ENCODE assay signal across 1 cellular context in genomic region chr19:40444181-40445005, GRCh38.
TF ChIP-seq lines count a peak whose summit lies in the region.

A gene with protein sequence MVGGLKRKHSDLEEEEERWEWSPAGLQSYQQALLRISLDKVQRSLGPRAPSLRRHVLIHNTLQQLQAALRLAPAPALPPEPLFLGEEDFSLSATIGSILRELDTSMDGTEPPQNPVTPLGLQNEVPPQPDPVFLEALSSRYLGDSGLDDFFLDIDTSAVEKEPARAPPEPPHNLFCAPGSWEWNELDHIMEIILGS (minus strand): TSS chr19:40444335. CDS start chr19:40442080, 2,255 bp downstream.

TF ChIP-seq in HEK293, 187 proteins besides CTCF, POLR2A, EP300 and RAD21 (continued from another document and continues in another):
- TF ChIP-seq ZNF23 (tag by site-specific recombination; IDR thresholded peaks at IDR 0.05; ENCODE audit: borderline replicate concordance) (no peak), ZNF704 (tag by site-specific recombination; IDR thresholded peaks at IDR 0.05) (no peak), PRDM10 (tag by site-specific recombination; IDR thresholded peaks at IDR 0.05) (peak; percentile 97), ZNF518A (tag by site-specific recombination; conservative IDR thresholded peaks at IDR 0.05; ENCODE audit: low read depth) (no peak; the same call in 1 of the 2 replicates), ZNF274 (IDR thresholded peaks at IDR 0.05; ENCODE audit: low read length) (no peak), ZNF274 (tag by site-specific recombination; IDR thresholded peaks at IDR 0.05; ENCODE audit: borderline replicate concordance) (no peak), SCRT2 (tag by site-specific recombination; IDR thresholded peaks at IDR 0.05) (peak; percentile 99), ZNF473 (tag by site-specific recombination; IDR thresholded peaks at IDR 0.05) (no peak), ZNF596 (tag by site-specific recombination; IDR thresholded peaks at IDR 0.05) (0 out of 2 replicates have a peak, but pooled peaks have one; percentile 32), ZNF701 (tag by site-specific recombination; IDR thresholded peaks at IDR 0.05) (no peak), MYNN (tag by site-specific recombination; IDR thresholded peaks at IDR 0.05; ENCODE audit: borderline replicate concordance) (no peak), KLF17 (tag by site-specific recombination; IDR thresholded peaks at IDR 0.05) (peak; percentile 96), ZNF677 (tag by site-specific recombination; IDR thresholded peaks at IDR 0.05) (no peak), OVOL3 (tag by site-specific recombination; IDR thresholded peaks at IDR 0.05) (no peak; the same call in 1 of the 2 replicates), ZNF571 (tag by site-specific recombination; IDR thresholded peaks at IDR 0.05) (no peak), ZFP37 (tag by site-specific recombination; IDR thresholded peaks at IDR 0.05) (no peak), ZNF48 (tag by site-specific recombination; IDR thresholded peaks at IDR 0.05) (no peak), ZNF266 (tag by site-specific recombination; IDR thresholded peaks at IDR 0.05; ENCODE audit: low read depth) (no peak), ZNF639 (tag by site-specific recombination; IDR thresholded peaks at IDR 0.05) (peak; percentile 77; the same call in 1 of the 2 replicates), ZNF324 (tag by site-specific recombination; IDR thresholded peaks at IDR 0.05) (peak; percentile 96)
- TF ChIP-seq, protein P1, sequence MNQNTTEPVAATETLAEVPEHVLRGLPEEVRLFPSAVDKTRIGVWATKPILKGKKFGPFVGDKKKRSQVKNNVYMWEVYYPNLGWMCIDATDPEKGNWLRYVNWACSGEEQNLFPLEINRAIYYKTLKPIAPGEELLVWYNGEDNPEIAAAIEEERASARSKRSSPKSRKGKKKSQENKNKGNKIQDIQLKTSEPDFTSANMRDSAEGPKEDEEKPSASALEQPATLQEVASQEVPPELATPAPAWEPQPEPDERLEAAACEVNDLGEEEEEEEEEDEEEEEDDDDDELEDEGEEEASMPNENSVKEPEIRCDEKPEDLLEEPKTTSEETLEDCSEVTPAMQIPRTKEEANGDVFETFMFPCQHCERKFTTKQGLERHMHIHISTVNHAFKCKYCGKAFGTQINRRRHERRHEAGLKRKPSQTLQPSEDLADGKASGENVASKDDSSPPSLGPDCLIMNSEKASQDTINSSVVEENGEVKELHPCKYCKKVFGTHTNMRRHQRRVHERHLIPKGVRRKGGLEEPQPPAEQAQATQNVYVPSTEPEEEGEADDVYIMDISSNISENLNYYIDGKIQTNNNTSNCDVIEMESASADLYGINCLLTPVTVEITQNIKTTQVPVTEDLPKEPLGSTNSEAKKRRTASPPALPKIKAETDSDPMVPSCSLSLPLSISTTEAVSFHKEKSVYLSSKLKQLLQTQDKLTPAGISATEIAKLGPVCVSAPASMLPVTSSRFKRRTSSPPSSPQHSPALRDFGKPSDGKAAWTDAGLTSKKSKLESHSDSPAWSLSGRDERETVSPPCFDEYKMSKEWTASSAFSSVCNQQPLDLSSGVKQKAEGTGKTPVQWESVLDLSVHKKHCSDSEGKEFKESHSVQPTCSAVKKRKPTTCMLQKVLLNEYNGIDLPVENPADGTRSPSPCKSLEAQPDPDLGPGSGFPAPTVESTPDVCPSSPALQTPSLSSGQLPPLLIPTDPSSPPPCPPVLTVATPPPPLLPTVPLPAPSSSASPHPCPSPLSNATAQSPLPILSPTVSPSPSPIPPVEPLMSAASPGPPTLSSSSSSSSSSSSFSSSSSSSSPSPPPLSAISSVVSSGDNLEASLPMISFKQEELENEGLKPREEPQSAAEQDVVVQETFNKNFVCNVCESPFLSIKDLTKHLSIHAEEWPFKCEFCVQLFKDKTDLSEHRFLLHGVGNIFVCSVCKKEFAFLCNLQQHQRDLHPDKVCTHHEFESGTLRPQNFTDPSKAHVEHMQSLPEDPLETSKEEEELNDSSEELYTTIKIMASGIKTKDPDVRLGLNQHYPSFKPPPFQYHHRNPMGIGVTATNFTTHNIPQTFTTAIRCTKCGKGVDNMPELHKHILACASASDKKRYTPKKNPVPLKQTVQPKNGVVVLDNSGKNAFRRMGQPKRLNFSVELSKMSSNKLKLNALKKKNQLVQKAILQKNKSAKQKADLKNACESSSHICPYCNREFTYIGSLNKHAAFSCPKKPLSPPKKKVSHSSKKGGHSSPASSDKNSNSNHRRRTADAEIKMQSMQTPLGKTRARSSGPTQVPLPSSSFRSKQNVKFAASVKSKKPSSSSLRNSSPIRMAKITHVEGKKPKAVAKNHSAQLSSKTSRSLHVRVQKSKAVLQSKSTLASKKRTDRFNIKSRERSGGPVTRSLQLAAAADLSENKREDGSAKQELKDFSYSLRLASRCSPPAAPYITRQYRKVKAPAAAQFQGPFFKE (tag by site-specific recombination; IDR thresholded peaks at IDR 0.05; ENCODE audit: borderline replicate concordance): no peak
- TF ChIP-seq, protein P2, sequence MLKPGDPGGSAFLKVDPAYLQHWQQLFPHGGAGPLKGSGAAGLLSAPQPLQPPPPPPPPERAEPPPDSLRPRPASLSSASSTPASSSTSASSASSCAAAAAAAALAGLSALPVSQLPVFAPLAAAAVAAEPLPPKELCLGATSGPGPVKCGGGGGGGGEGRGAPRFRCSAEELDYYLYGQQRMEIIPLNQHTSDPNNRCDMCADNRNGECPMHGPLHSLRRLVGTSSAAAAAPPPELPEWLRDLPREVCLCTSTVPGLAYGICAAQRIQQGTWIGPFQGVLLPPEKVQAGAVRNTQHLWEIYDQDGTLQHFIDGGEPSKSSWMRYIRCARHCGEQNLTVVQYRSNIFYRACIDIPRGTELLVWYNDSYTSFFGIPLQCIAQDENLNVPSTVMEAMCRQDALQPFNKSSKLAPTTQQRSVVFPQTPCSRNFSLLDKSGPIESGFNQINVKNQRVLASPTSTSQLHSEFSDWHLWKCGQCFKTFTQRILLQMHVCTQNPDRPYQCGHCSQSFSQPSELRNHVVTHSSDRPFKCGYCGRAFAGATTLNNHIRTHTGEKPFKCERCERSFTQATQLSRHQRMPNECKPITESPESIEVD (tag by site-specific recombination; IDR thresholded peaks at IDR 0.05): no peak
- TF ChIP-seq, protein P3, sequence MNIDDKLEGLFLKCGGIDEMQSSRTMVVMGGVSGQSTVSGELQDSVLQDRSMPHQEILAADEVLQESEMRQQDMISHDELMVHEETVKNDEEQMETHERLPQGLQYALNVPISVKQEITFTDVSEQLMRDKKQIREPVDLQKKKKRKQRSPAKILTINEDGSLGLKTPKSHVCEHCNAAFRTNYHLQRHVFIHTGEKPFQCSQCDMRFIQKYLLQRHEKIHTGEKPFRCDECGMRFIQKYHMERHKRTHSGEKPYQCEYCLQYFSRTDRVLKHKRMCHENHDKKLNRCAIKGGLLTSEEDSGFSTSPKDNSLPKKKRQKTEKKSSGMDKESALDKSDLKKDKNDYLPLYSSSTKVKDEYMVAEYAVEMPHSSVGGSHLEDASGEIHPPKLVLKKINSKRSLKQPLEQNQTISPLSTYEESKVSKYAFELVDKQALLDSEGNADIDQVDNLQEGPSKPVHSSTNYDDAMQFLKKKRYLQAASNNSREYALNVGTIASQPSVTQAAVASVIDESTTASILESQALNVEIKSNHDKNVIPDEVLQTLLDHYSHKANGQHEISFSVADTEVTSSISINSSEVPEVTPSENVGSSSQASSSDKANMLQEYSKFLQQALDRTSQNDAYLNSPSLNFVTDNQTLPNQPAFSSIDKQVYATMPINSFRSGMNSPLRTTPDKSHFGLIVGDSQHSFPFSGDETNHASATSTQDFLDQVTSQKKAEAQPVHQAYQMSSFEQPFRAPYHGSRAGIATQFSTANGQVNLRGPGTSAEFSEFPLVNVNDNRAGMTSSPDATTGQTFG (tag by site-specific recombination; IDR thresholded peaks at IDR 0.05; ENCODE audit: borderline replicate concordance): no peak
- TF ChIP-seq, protein P4, sequence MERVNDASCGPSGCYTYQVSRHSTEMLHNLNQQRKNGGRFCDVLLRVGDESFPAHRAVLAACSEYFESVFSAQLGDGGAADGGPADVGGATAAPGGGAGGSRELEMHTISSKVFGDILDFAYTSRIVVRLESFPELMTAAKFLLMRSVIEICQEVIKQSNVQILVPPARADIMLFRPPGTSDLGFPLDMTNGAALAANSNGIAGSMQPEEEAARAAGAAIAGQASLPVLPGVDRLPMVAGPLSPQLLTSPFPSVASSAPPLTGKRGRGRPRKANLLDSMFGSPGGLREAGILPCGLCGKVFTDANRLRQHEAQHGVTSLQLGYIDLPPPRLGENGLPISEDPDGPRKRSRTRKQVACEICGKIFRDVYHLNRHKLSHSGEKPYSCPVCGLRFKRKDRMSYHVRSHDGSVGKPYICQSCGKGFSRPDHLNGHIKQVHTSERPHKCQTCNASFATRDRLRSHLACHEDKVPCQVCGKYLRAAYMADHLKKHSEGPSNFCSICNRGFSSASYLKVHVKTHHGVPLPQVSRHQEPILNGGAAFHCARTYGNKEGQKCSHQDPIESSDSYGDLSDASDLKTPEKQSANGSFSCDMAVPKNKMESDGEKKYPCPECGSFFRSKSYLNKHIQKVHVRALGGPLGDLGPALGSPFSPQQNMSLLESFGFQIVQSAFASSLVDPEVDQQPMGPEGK (tag by site-specific recombination; IDR thresholded peaks at IDR 0.05): peak; percentile 100
